Comparison of ENCODE assay signal across 26 cellular contexts in genomic region chr2:44522846-44523245, GRCh38.
"Had no signal": no experiment of that assay in that cellular context is flagged by ENCODE, and none has a peak within 500 bp of the region (broad histone marks: within the 10 kb centered on the region; RNA-seq: fewer than 3 reads in every experiment).

No MANE protein-coding gene starts in this region.

- DNase-seq: hypothalamus; immature natural killer cell; kidney; left colon; left lung; lower lobe of right lung; mammary epithelial cell; mesenchymal stem cell; naive B cell; ovary; right lobe of liver; stimulated activated CD4-positive, alpha-beta T cell treated with anti-CD3 and anti-CD28 coated beads, Interleukin-1b, Interleukin-23, amount 100 ng/mL, for 48 hours; stimulated activated CD4-positive, alpha-beta T cell treated with anti-CD3 and anti-CD28 coated beads, Interleukin-2, amount 100 ng/mL, for 48 hours; stimulated activated CD4-positive, alpha-beta T cell treated with anti-CD3 and anti-CD28 coated beads, Interleukin-4, amount 100 ng/mL, for 4 hours; stimulated activated CD8-positive, alpha-beta memory T cell treated with anti-CD3 and anti-CD28 coated beads, Interleukin-4, amount 100 ng/mL, for 48 hours; stimulated activated naive CD8-positive, alpha-beta T cell treated with anti-CD3 and anti-CD28 coated beads, Interleukin-15, Interleukin-2, amounts not matched to agents 100 U/mL and 50 U/mL, for 24 hours; stomach; testis; thyroid gland; transverse colon; upper lobe of right lung had no signal

- H3K27me3 Mint-ChIP-seq: naive B cell; natural killer cell treated with Interleukin-12 subunit alpha and Interleukin-12 subunit beta and Interleukin-15 and Interleukin-18, amount 100 ng/mL, for 72 hours; progenitor cell of endocrine pancreas; stimulated activated memory B cell treated with anti-CD40 and anti-IgM and Interleukin-4, amounts not matched to agents 10 μg/mL and 1 μg/mL and 100 μg/mL, for 72 hours had no signal

- H3K4me1 Mint-ChIP-seq: immature natural killer cell; stimulated activated memory B cell treated with anti-CD40 and anti-IgM and Interleukin-4, amounts not matched to agents 10 μg/mL and 1 μg/mL and 100 μg/mL, for 72 hours had no signal

- H3K4me3 ChIP-seq: left lung, lower lobe of right lung, ovary, right atrium auricular region, right lobe of liver, smooth muscle cell, stomach, testis, thyroid gland, transverse colon, upper lobe of right lung had no signal

- H3K4me3 Mint-ChIP-seq: immature natural killer cell; naive B cell; natural killer cell treated with Interleukin-12 subunit alpha and Interleukin-12 subunit beta and Interleukin-15 and Interleukin-18, amount 100 ng/mL, for 72 hours; stimulated activated memory B cell treated with anti-CD40 and anti-IgM and Interleukin-4, amounts not matched to agents 10 μg/mL and 1 μg/mL and 100 μg/mL, for 72 hours had no signal

- H3K27ac Mint-ChIP-seq: immature natural killer cell; naive B cell; natural killer cell treated with Interleukin-12 subunit alpha and Interleukin-12 subunit beta and Interleukin-15 and Interleukin-18, amount 100 ng/mL, for 72 hours; progenitor cell of endocrine pancreas; stimulated activated memory B cell treated with anti-CD40 and anti-IgM and Interleukin-4, amounts not matched to agents 10 μg/mL and 1 μg/mL and 100 μg/mL, for 72 hours had no signal
